Comparison of ENCODE assay signal across 22 cellular contexts in genomic region chr1:176905648-176906047, GRCh38.
"Had no signal": no experiment of that assay in that cellular context is flagged by ENCODE, and none has a peak within 500 bp of the region (broad histone marks: within the 10 kb centered on the region; RNA-seq: fewer than 3 reads in every experiment).

No MANE protein-coding gene starts in this region.

- DNase-seq: dermis blood vessel endothelial cell; dorsolateral prefrontal cortex; effector CD4-positive, alpha-beta T cell; effector memory CD4-positive, alpha-beta T cell; foreskin keratinocyte; heart left ventricle; hypothalamus; immature natural killer cell; kidney; kidney glomerular epithelial cell; left colon; left ventricle myocardium inferior; lower lobe of right lung; mesendoderm; midbrain; naive B cell; naive thymus-derived CD8-positive, alpha-beta T cell had no signal

- H3K27ac Mint-ChIP-seq: immature natural killer cell; naive B cell; naive thymus-derived CD8-positive, alpha-beta T cell had no signal

- H3K9me3 ChIP-seq: esophagus muscularis mucosa, gastroesophageal sphincter, heart left ventricle, left ventricle myocardium inferior, lower lobe of right lung had no signal

- H3K36me3 Mint-ChIP-seq: immature natural killer cell; naive B cell; naive thymus-derived CD8-positive, alpha-beta T cell had no signal

- H3K4me3 Mint-ChIP-seq: immature natural killer cell; naive B cell; naive thymus-derived CD8-positive, alpha-beta T cell had no signal

- H3K4me1 ChIP-seq: lower lobe of right lung had no signal

- H3K36me3 ChIP-seq: esophagus muscularis mucosa, gastroesophageal sphincter, heart left ventricle, left ventricle myocardium inferior, lower lobe of right lung had no signal

- H3K27me3 ChIP-seq: dorsolateral prefrontal cortex had no signal

- H3K27ac ChIP-seq: coronary artery, esophagus muscularis mucosa, foreskin keratinocyte, gastroesophageal sphincter, heart left ventricle, hepatocyte, left ventricle myocardium inferior, lower lobe of right lung had no signal

- H2AFZ ChIP-seq: hepatocyte had no signal

- ATAC-seq: foreskin keratinocyte; gastroesophageal sphincter; heart left ventricle; left colon; left lobe of liver; lower lobe of right lung; naive thymus-derived CD8-positive, alpha-beta T cell had no signal

- H3K4me3 ChIP-seq: coronary artery, dorsolateral prefrontal cortex, esophagus muscularis mucosa, gastroesophageal sphincter, heart left ventricle, hepatocyte, left ventricle myocardium inferior, lower lobe of right lung had no signal

- H3K79me2 ChIP-seq: hepatocyte had no signal

- H3K4me2 ChIP-seq: hepatocyte had no signal

- H3K4me1 Mint-ChIP-seq: immature natural killer cell; naive B cell; naive thymus-derived CD8-positive, alpha-beta T cell had no signal
